ENCODE assay signal across 11 cellular contexts in genomic region chr7:142796001-142796500, GRCh38. TPM values are rescaled to one million over a fixed set of nuclear protein-coding genes. Genes with fewer than 3 reads are reported as not detected.
A peak's percentile ranks its signal among the peaks of the same experiment; 100 is the strongest.
DNase-seq lines count a peak whose midpoint lies in the region; ATAC-seq and TF ChIP-seq lines count a peak whose summit lies in the region.
"Had no signal": no experiment of that assay in that cellular context is flagged by ENCODE, and none has a peak within 500 bp of the region (broad histone marks: within the 10 kb centered on the region; RNA-seq: fewer than 3 reads in every experiment).

No MANE protein-coding gene starts in this region.

- H3K4me1 Mint-ChIP-seq in activated naive CD8-positive, alpha-beta T cell treated with anti-CD3 and anti-CD28 coated beads for 36 hours: peaks cover 63% of the 10 kb centered on the region

- H3K4me1 ChIP-seq in right cardiac atrium (ENCODE audit: control insufficient read depth, insufficient read depth, low read length): peaks cover 3% of the 10 kb centered on the region
- peaks cover 15% of the 10 kb centered on the region for H3K4me1 ChIP-seq in upper lobe of right lung

- no peak overlapping the region for H3K27ac ChIP-seq in right cardiac atrium (ENCODE audit: low read length)
- peak overlapping the region; percentile 77 for H3K27ac ChIP-seq in upper lobe of right lung
- H3K27ac ChIP-seq: C4-2B had no signal

- H3K9me3 Mint-ChIP-seq in activated naive CD8-positive, alpha-beta T cell treated with anti-CD3 and anti-CD28 coated beads for 36 hours: no peaks in the 10 kb centered on the region

- peak overlapping the region; percentile 90 for H3K4me3 Mint-ChIP-seq in activated naive CD8-positive, alpha-beta T cell treated with anti-CD3 and anti-CD28 coated beads for 36 hours

- H3K27ac Mint-ChIP-seq in activated naive CD8-positive, alpha-beta T cell treated with anti-CD3 and anti-CD28 coated beads for 36 hours: peak overlapping the region; percentile 99

- H3K27me3 ChIP-seq in right cardiac atrium (ENCODE audit: control insufficient read depth, insufficient read depth): no peaks in the 10 kb centered on the region
- peaks cover 25% of the 10 kb centered on the region for H3K27me3 ChIP-seq in kidney epithelial cell (ENCODE audit: control insufficient read depth, insufficient read depth, low read length)
- H3K27me3 ChIP-seq in upper lobe of right lung: peaks cover 52% of the 10 kb centered on the region

- peaks cover 5% of the 10 kb centered on the region for H3K27me3 Mint-ChIP-seq in activated naive CD8-positive, alpha-beta T cell treated with anti-CD3 and anti-CD28 coated beads for 36 hours

- DNase-seq in cardiac septum (ENCODE audit: low spot score) (peak; percentile 63), right cardiac atrium (no peak), kidney epithelial cell (ENCODE audit: low read depth) (no peak), upper lobe of right lung (no peak), GM10248 (ENCODE audit: extremely low spot score) (no peak), left lobe of liver (ENCODE audit: low spot score) (no peak)
- DNase-seq in activated naive CD8-positive, alpha-beta T cell treated with anti-CD3 and anti-CD28 coated beads for 36 hours: no peak
- DNase-seq: cortex of kidney, left ventricle myocardium superior had no signal

- intact Hi-C loops in cardiac septum (cut with DNase I) (no loop called here), right cardiac atrium (cut with DNase I) (no loop called here), upper lobe of right lung (cut with DNase I) (no loop called here)

- no peak for TF ChIP-seq CTCF in kidney epithelial cell (IDR thresholded peaks at IDR 0.05; ENCODE audit: insufficient read depth, low read length, poor library complexity, severe bottlenecking)
- TF ChIP-seq CTCF in upper lobe of right lung (IDR thresholded peaks at IDR 0.05): no peak
- TF ChIP-seq CTCF in GM10248 (IDR thresholded peaks at IDR 0.05; ENCODE audit: control extremely low read depth, extremely low read depth, low read depth, missing control alignments): no peak

- H3K36me3 ChIP-seq in kidney epithelial cell (ENCODE audit: control insufficient read depth, insufficient read depth, low read length) (no peaks in the 10 kb centered on the region), upper lobe of right lung (no peaks in the 10 kb centered on the region)

- no peaks in the 10 kb centered on the region for H3K9me3 ChIP-seq in right cardiac atrium (ENCODE audit: control insufficient read depth, low read length)
- no peaks in the 10 kb centered on the region for H3K9me3 ChIP-seq in upper lobe of right lung

- WGBS in right cardiac atrium: 29% methylated on average over 9 of the region's 9 CpGs

- no peak for ATAC-seq in right cardiac atrium
- no peak for ATAC-seq in upper lobe of right lung
- ATAC-seq in left lobe of liver: no peak
- no peak for ATAC-seq in esophagus mucosa

- no peak overlapping the region for H3K4me3 ChIP-seq in right cardiac atrium (ENCODE audit: low read length)
- H3K4me3 ChIP-seq in kidney epithelial cell (ENCODE audit: low read depth, low read length): peak overlapping the region; percentile 47
- H3K4me3 ChIP-seq in upper lobe of right lung: peak overlapping the region; percentile 47

- H3K36me3 Mint-ChIP-seq in activated naive CD8-positive, alpha-beta T cell treated with anti-CD3 and anti-CD28 coated beads for 36 hours: peaks cover 81% of the 10 kb centered on the region

- CTCF ChIA-PET in GM10248 (lab: Yijun Ruan, JAX): interaction anchor here (0.9 to 17.7 kb wide), 6 partner anchors 8 to 164 kb away, joined by 3 to 316 read pairs (median 24); no protein-coding TSS in a partner anchor

- POLR2A ChIA-PET in GM10248 (lab: Yijun Ruan, JAX): interaction anchor here (3.9 kb wide), 1 partner anchor 12 kb away, joined by 21 read pairs; no protein-coding TSS in a partner anchor

RNA-seq across cellular contexts. Expression of gene PRSS2, which starts 25.3 kb away (rescaled TPM):
- not detected for total RNA-seq in cardiac septum
- total RNA-seq in right cardiac atrium: 1 to 10 TPM in 1 of 4 donors, not detected in 3; 4.0 TPM
- 0.16 TPM for polyA plus RNA-seq in right cardiac atrium
- total RNA-seq in activated naive CD8-positive, alpha-beta T cell treated with anti-CD3 and anti-CD28 coated beads for 36 hours: not detected
- not detected in 2 replicates for total RNA-seq in kidney epithelial cell
- not detected for total RNA-seq in upper lobe of right lung
- 53.2 TPM for total RNA-seq in left lobe of liver
- not detected for total RNA-seq in esophagus mucosa
- total RNA-seq: left ventricle myocardium superior had no signal

RNA-seq across cellular contexts. Expression of gene PRSS1, which starts 46.8 kb away (rescaled TPM):
- total RNA-seq in cardiac septum (not detected), right cardiac atrium (under 1 TPM in 1 of 4 donors, not detected in 3; 0.61 TPM), kidney epithelial cell (1.5 and 2.1 TPM in 2 replicates), upper lobe of right lung (not detected), left lobe of liver (19.7 TPM), esophagus mucosa (not detected)
- 0.27 TPM for polyA plus RNA-seq in right cardiac atrium
- not detected for total RNA-seq in activated naive CD8-positive, alpha-beta T cell treated with anti-CD3 and anti-CD28 coated beads for 36 hours
- total RNA-seq: left ventricle myocardium superior had no signal

RNA-seq across cellular contexts. Expression of gene EPHB6, which starts 58.8 kb away (rescaled TPM):
- total RNA-seq in cardiac septum (2.0 TPM), right cardiac atrium (10 to 100 TPM in 1 of 4 donors, 1 to 10 TPM in 3; 3.8 to 11.3 (median 6.7) TPM), kidney epithelial cell (3.3 and 7.7 TPM in 2 replicates), upper lobe of right lung (12.8 TPM), left lobe of liver (5.1 TPM), esophagus mucosa (18.1 TPM)
- 6.9 TPM for polyA plus RNA-seq in right cardiac atrium
- 10 to 100 TPM in 1 of 2 experiments, 1 to 10 TPM in 1; 9.0 to 10.0 TPM for total RNA-seq in activated naive CD8-positive, alpha-beta T cell treated with anti-CD3 and anti-CD28 coated beads for 36 hours

Comparison
In these comparisons a context has a peak if more than half of its experiments do, and no peak if none do; other contexts are left out.
1. RNA of gene PRSS2, which starts 25.3 kb away (total RNA-seq): 53.2 TPM in left lobe of liver (single experiment); not detected in upper lobe of right lung (single experiment), not detected in esophagus mucosa (single experiment), not detected in cardiac septum (single experiment), 4.0 TPM in right cardiac atrium, not detected in activated naive CD8-positive, alpha-beta T cell treated with anti-CD3 and anti-CD28 coated beads for 36 hours and not detected in kidney epithelial cell; every median in the first group is over 10 times any median in the second.